Comparison of ENCODE assay signal across 8 cellular contexts in genomic region chr17:36600477-36600876, GRCh38. TPM values are rescaled to one million over a fixed set of nuclear protein-coding genes. Genes with fewer than 3 reads are reported as not detected.
DNase-seq lines count a peak whose midpoint lies in the region; ATAC-seq, FAIRE-seq and TF ChIP-seq lines count a peak whose summit lies in the region.

No MANE protein-coding gene starts in this region.

- no peak for TF ChIP-seq CTCF in bronchial epithelial cell (IDR thresholded peaks at IDR 0.05; ENCODE audit: insufficient read depth, low read length, severe bottlenecking)

- H4K20me1 ChIP-seq in BLaER1 = peaks cover 24% of the 10 kb centered on the region
- H4K20me1 ChIP-seq in Karpas-422 (ENCODE audit: insufficient read depth, low read depth, low read length) = no peaks in the 10 kb centered on the region

- no peaks in the 10 kb centered on the region for H3K9me3 Mint-ChIP-seq in natural killer cell treated with Interleukin-12 subunit alpha and Interleukin-12 subunit beta and Interleukin-15 and Interleukin-18, amount 100 ng/mL, for 72 hours

- H3K36me3 ChIP-seq in BLaER1 (peaks cover 40% of the 10 kb centered on the region; the same call in 1 of the 2 replicates), Karpas-422 (ENCODE audit: insufficient read depth, low read length) (peaks cover 6% of the 10 kb centered on the region; the same call in 1 of the 2 replicates), bronchial epithelial cell (ENCODE audit: control insufficient read depth, insufficient read depth, low read length) (peaks cover 3% of the 10 kb centered on the region), H7 (replicated peaks; ENCODE audit: control insufficient read depth, insufficient read depth, low read length) (peaks cover 7% of the 10 kb centered on the region; the same call in 1 of the 2 replicates)

- peak overlapping the region; percentile 80 to 85 for H3K27ac Mint-ChIP-seq in natural killer cell treated with Interleukin-12 subunit alpha and Interleukin-12 subunit beta and Interleukin-15 and Interleukin-18, amount 100 ng/mL, for 72 hours

- H3K27ac ChIP-seq in BLaER1 (peak overlapping the region; percentile 88), Karpas-422 (ENCODE audit: low read length) (peak overlapping the region; percentile 68)

- no peaks in the 10 kb centered on the region for H3K27me3 ChIP-seq in BLaER1
- no peaks in the 10 kb centered on the region for H3K27me3 ChIP-seq in Karpas-422 (ENCODE audit: low read length)
- H3K27me3 ChIP-seq in bronchial epithelial cell (ENCODE audit: control insufficient read depth, insufficient read depth, low read length) = no peaks in the 10 kb centered on the region
- H3K27me3 ChIP-seq in H7 (ENCODE audit: control insufficient read depth, insufficient read depth, low read length) = no peaks in the 10 kb centered on the region; the same call in 1 of the 2 replicates

- H3K4me1 ChIP-seq in BLaER1 = peaks cover 28% of the 10 kb centered on the region
- H3K4me1 ChIP-seq in Karpas-422 (ENCODE audit: low read length) = peaks cover 27% of the 10 kb centered on the region

- peaks cover 6% of the 10 kb centered on the region for H3K36me3 Mint-ChIP-seq in natural killer cell treated with Interleukin-12 subunit alpha and Interleukin-12 subunit beta and Interleukin-15 and Interleukin-18, amount 100 ng/mL, for 72 hours

- H3K9me2 ChIP-seq in Karpas-422 (replicated peaks; ENCODE audit: insufficient read depth, low read length) = no peaks in the 10 kb centered on the region

- H3K9ac ChIP-seq in BLaER1 (peak overlapping the region; percentile 95), Karpas-422 (ENCODE audit: low read length) (peak overlapping the region; percentile 97)

- H3K4me1 Mint-ChIP-seq in natural killer cell treated with Interleukin-12 subunit alpha and Interleukin-12 subunit beta and Interleukin-15 and Interleukin-18, amount 100 ng/mL, for 72 hours (ENCODE audit: low read depth in 2 of 2) = peaks cover 26 to 30% of the 10 kb centered on the region in 2 donors

- H3K4me3 Mint-ChIP-seq in natural killer cell treated with Interleukin-12 subunit alpha and Interleukin-12 subunit beta and Interleukin-15 and Interleukin-18, amount 100 ng/mL, for 72 hours = peak overlapping the region; percentile 87

- DNase-seq in Karpas-422 (no peak), bronchial epithelial cell (ENCODE audit: low read depth) (no peak), H7 (no peak), Kasumi-1 (lab: John Stamatoyannopoulos, UW) (no peak), COLO829 (ENCODE audit: low spot score) (no peak)
- peak; percentile 46 for DNase-seq in natural killer cell treated with Interleukin-12 subunit alpha and Interleukin-12 subunit beta and Interleukin-15 and Interleukin-18, amount 100 ng/mL, for 72 hours (ENCODE audit: low spot score)

- FAIRE-seq in bronchial epithelial cell (lab: Jason Lieb, UNC) = no peak

- no peak overlapping the region for H2AFZ ChIP-seq in Karpas-422 (ENCODE audit: low read length)

- peaks cover 44% of the 10 kb centered on the region for H3K79me2 ChIP-seq in Karpas-422 (ENCODE audit: low read length)

- H3K4me3 ChIP-seq in BLaER1 = peak overlapping the region; percentile 83; the same call in 1 of the 2 replicates
- H3K4me3 ChIP-seq in Karpas-422 (ENCODE audit: low read length) = peak overlapping the region; percentile 82
- H3K4me3 ChIP-seq in bronchial epithelial cell (ENCODE audit: low read depth, low read length) = peak overlapping the region; percentile 81
- no peak overlapping the region for H3K4me3 ChIP-seq in H7 (ENCODE audit: insufficient read depth, low read depth, low read length)

- H3K9me3 ChIP-seq in BLaER1 = no peaks in the 10 kb centered on the region
- H3K9me3 ChIP-seq in Karpas-422 (ENCODE audit: low read length) = no peaks in the 10 kb centered on the region

- ATAC-seq in natural killer cell treated with Interleukin-12 subunit alpha and Interleukin-12 subunit beta and Interleukin-15 and Interleukin-18, amount 100 ng/mL, for 72 hours = no peak
- no peak for ATAC-seq in HG02571 (IDR thresholded peaks at IDR 0.05; ENCODE audit: unreplicated experiment)

- H3K4me2 ChIP-seq in BLaER1 = peak overlapping the region; percentile 100
- peak overlapping the region; percentile 88 for H3K4me2 ChIP-seq in Karpas-422 (ENCODE audit: low read depth, low read length, poor library complexity, severe bottlenecking)

- H3K27me3 Mint-ChIP-seq in natural killer cell treated with Interleukin-12 subunit alpha and Interleukin-12 subunit beta and Interleukin-15 and Interleukin-18, amount 100 ng/mL, for 72 hours = no peaks in the 10 kb centered on the region

RNA-seq across cellular contexts. Expression of gene MRM1, which starts 0.9 kb away (rescaled TPM):
- 11.7 and 18.0 TPM in 2 replicates for total RNA-seq in Karpas-422 (2014; rRNA removed; shearing (Covaris generic); ENCODE audit: low replicate concordance)
- total RNA-seq in bronchial epithelial cell = 3.2 and 6.1 TPM in 2 replicates
- 10 to 100 TPM; 10.5 to 22.6 TPM for total RNA-seq in natural killer cell treated with Interleukin-12 subunit alpha and Interleukin-12 subunit beta and Interleukin-15 and Interleukin-18, amount 100 ng/mL, for 72 hours
- total RNA-seq in H7 (2014; rRNA removed; shearing (Covaris generic)) = 19.3 and 24.8 TPM in 2 replicates

RNA-seq across cellular contexts. Expression of gene DHRS11, which starts 8.8 kb away (rescaled TPM):
- total RNA-seq in Karpas-422 (2014; rRNA removed; shearing (Covaris generic); ENCODE audit: low replicate concordance) = 13.6 and 33.8 TPM in 2 replicates
- 7.9 and 14.8 TPM in 2 replicates for total RNA-seq in bronchial epithelial cell
- total RNA-seq in natural killer cell treated with Interleukin-12 subunit alpha and Interleukin-12 subunit beta and Interleukin-15 and Interleukin-18, amount 100 ng/mL, for 72 hours = 10 to 100 TPM in 1 of 2 donors, 1 to 10 TPM in 1; 5.2 to 16.8 TPM
- total RNA-seq in H7 (2014; rRNA removed; shearing (Covaris generic)) = 38.6 and 46.9 TPM in 2 replicates

RNA-seq across cellular contexts. Expression of gene GGNBP2, which starts 55.8 kb away (rescaled TPM):
- 41.7 and 49.5 TPM in 2 replicates for total RNA-seq in Karpas-422 (2014; rRNA removed; shearing (Covaris generic); ENCODE audit: low replicate concordance)
- 92.6 and 94.3 TPM in 2 replicates for total RNA-seq in bronchial epithelial cell
- 100 to 1,000 TPM; 128 to 130 TPM for total RNA-seq in natural killer cell treated with Interleukin-12 subunit alpha and Interleukin-12 subunit beta and Interleukin-15 and Interleukin-18, amount 100 ng/mL, for 72 hours
- total RNA-seq in H7 (2014; rRNA removed; shearing (Covaris generic)) = 27.6 and 35.7 TPM in 2 replicates
